9 cellular contexts compared by ENCODE assay signal in the genomic region with DNA sequence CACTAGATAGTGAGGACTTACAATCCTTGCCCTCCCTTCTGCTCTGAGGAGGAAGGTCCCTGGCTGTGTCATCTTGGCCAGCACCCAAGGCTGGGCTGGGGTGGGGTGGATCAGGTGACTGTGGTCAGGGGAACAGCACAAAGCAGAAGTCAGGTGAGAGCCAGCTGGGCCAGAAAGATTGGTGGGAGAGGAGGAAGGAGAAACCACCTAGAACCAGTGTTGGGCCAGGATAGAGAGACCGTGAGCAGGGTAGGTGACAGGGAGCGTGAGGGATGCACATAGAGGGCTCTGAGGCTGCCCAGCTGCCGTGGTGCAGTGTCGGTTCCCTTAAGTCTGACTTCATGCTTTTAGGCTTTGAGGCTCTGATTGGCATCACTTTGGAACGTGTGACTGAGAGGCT. TPM values are rescaled to one million over a fixed set of nuclear protein-coding genes. Genes with fewer than 3 reads are reported as not detected.
A peak's percentile ranks its signal among the peaks of the same experiment; 100 is the strongest.
DNase-seq lines count a peak whose midpoint lies in the region; ATAC-seq and TF ChIP-seq lines count a peak whose summit lies in the region.
"Had no signal": no experiment of that assay in that cellular context is flagged by ENCODE, and none has a peak within 500 bp of the region (broad histone marks: within the 10 kb centered on the region; RNA-seq: fewer than 3 reads in every experiment).

No MANE protein-coding gene starts in this region.

- intact Hi-C loops in testis (cut with DNase I; ENCODE audit: low total_unique reads) = no loop called here

- H3K4me3 ChIP-seq in neutrophil (ENCODE audit: low read depth in 1 of 2, low read length in 1 of 2) (peak overlapping the region; percentile 46 to 59), testis (no peak overlapping the region)

- H3K4me1 ChIP-seq in neutrophil (ENCODE audit: control insufficient read depth in 1 of 2, insufficient read depth in 1 of 2, low read depth in 1 of 2, low read length in 1 of 2) = peaks cover 68 to 70% of the 10 kb centered on the region in 2 experiments
- no peaks in the 10 kb centered on the region for H3K4me1 ChIP-seq in testis

- H3K27me3 ChIP-seq in neutrophil (no peaks in the 10 kb centered on the region), testis (no peaks in the 10 kb centered on the region)

- no peak for TF ChIP-seq POLR2A in testis (IDR thresholded peaks at IDR 0.05)

- peak; percentile 76 for ATAC-seq in GM19351 (IDR thresholded peaks at IDR 0.05; ENCODE audit: unreplicated experiment)

- in situ Hi-C loops in KBM-7 (cut with MboI; ENCODE audit: low pct_unique_long_range_greater_than_20kb, low sequenced_read_pairs) = no loop called here

- TF ChIP-seq CTCF in neutrophil (IDR thresholded peaks at IDR 0.05) (peak; percentile 32), testis (IDR thresholded peaks at IDR 0.05) (no peak)

- DNase-seq in CD1c-positive myeloid dendritic cell (ENCODE audit: extremely low spot score) = peak; percentile 88
- DNase-seq in KBM-7 = peak; percentile 80
- peak; percentile 36 for DNase-seq in amniotic epithelial cell (ENCODE audit: low read depth)
- no peak for DNase-seq in activated effector memory CD4-positive, alpha-beta T cell treated with anti-CD3 and anti-CD28 coated beads, Interleukin-2, amount 50 U/mL, for 16 hours
- no peak for DNase-seq in testis
- no peak for DNase-seq in SW 1271 (lab: John Stamatoyannopoulos, UW)

- 77 to 83% methylated on average over 5 of the region's 5 CpGs for WGBS in testis, 2 donors

- peaks cover 9% of the 10 kb centered on the region for H3K9me3 ChIP-seq in neutrophil
- H3K9me3 ChIP-seq in testis = no peaks in the 10 kb centered on the region

- peak overlapping the region; percentile 100 for H3K27ac ChIP-seq in neutrophil
- no peak overlapping the region for H3K27ac ChIP-seq in testis

- H3K36me3 ChIP-seq in neutrophil (peaks cover 100% of the 10 kb centered on the region), testis (ENCODE audit: low read depth, missing control alignments) (no peaks in the 10 kb centered on the region)

RNA-seq across cellular contexts. Expression of a gene that starts 22.7 kb away (rescaled TPM):
- total RNA-seq in testis = 1 to 10 TPM; 1.3 to 3.7 TPM
- 7.8 TPM for polyA plus RNA-seq in testis (ENCODE audit: insufficient read depth, low read depth, low replicate concordance)
- total RNA-seq: H1 had no signal
- polyA plus RNA-seq: H1 had no signal

Comparison
In these comparisons a context has a peak if more than half of its experiments do, and no peak if none do; other contexts are left out.
1. DNase-seq: peak in CD1c-positive myeloid dendritic cell (single experiment), KBM-7 (single experiment) and amniotic epithelial cell (single experiment); none in activated effector memory CD4-positive, alpha-beta T cell treated with anti-CD3 and anti-CD28 coated beads, Interleukin-2, amount 50 U/mL, for 16 hours (single experiment), testis (single experiment) and SW 1271 (0 of 2).
2. H3K4me3 ChIP-seq: peak in neutrophil (2 of 2); none in testis (0 of 2).